Comparison of ENCODE assay signal across 13 cellular contexts in genomic region chr1:41277371-41277994, GRCh38. TPM values are rescaled to one million over a fixed set of nuclear protein-coding genes. Genes with fewer than 3 reads are reported as not detected.
DNase-seq lines count a peak whose midpoint lies in the region; ATAC-seq, FAIRE-seq and TF ChIP-seq lines count a peak whose summit lies in the region.
"Had no signal": no experiment of that assay in that cellular context is flagged by ENCODE, and none has a peak within 500 bp of the region (broad histone marks: within the 10 kb centered on the region; RNA-seq: fewer than 3 reads in every experiment).

No MANE protein-coding gene starts in this region.

- ATAC-seq in K562 (peak; percentile 36; the same call in 2 of the 3 replicates), HG03378 (IDR thresholded peaks at IDR 0.05; ENCODE audit: unreplicated experiment) (no peak)
- ATAC-seq: gastrocnemius medialis had no signal

- 2% methylated on average over 12 of the region's 12 CpGs for WGBS in K562 (ENCODE audit: insufficient coverage, low coverage, missing lambda C conversion rate)

- no peaks in the 10 kb centered on the region for H3K79me2 ChIP-seq in K562 (ENCODE audit: control insufficient read depth, insufficient read depth, low read length)

- no peaks in the 10 kb centered on the region for H3K27me3 ChIP-seq in HL-60 (ENCODE audit: insufficient read depth, poor library complexity, severe bottlenecking)
- H3K27me3 ChIP-seq in K562 (ENCODE audit: control insufficient read depth in 2 of 2, insufficient read depth in 2 of 2, low read length in 2 of 2), result peaks cover 18 to 57% of the 10 kb centered on the region in 2 experiments; a peak in 3 of 5 replicates
- H3K27me3 ChIP-seq: gastrocnemius medialis, testis had no signal

- no peak overlapping the region for H2AFZ ChIP-seq in K562 (ENCODE audit: low read depth, low read length)

- no peak overlapping the region for H3K4me3 Mint-ChIP-seq in mesothelial cell of epicardium

- H3K9me1 ChIP-seq in K562 (ENCODE audit: control insufficient read depth, insufficient read depth, low read length), result no peaks in the 10 kb centered on the region

- intact Hi-C loops in K562 (cut with micrococcal nuclease), result no loop called here

- BruUV-seq in K562 (replicated peaks; lab: Mats Ljungman, UMichigan), result no TSS peak

- peaks cover 11% of the 10 kb centered on the region for H3K4me1 Mint-ChIP-seq in mesothelial cell of epicardium

- in situ Hi-C loops in K562 (cut with MboI), result no loop called here

- CTCF ChIA-PET in K562 (lab: Yijun Ruan, JAX; ENCODE audit: low intra/inter-chr PET ratio), result no interaction called here

- H3K4me1 ChIP-seq in K562 (replicated peaks in 1 of 2; ENCODE audit: control insufficient read depth in 2 of 2, insufficient read depth in 2 of 2, low read length in 2 of 2), result no peaks in the 10 kb centered on the region
- H3K4me1 ChIP-seq: gastrocnemius medialis, testis had no signal

- no peak for TF ChIP-seq RAD21 in K562 (CRISPR knock-in tag; conservative IDR thresholded peaks at IDR 0.05 in 1 of 2, IDR thresholded peaks at IDR 0.05 in 1 of 2)

- H3K9me3 Mint-ChIP-seq in mesothelial cell of epicardium, result no peaks in the 10 kb centered on the region

- H3K9me3 ChIP-seq in K562 (replicated peaks; ENCODE audit: control insufficient read depth, insufficient read depth, low read depth, low read length), result no peaks in the 10 kb centered on the region
- H3K9me3 ChIP-seq: gastrocnemius medialis, testis had no signal

- DNase-seq in HL-60 (ENCODE audit: low read depth in 1 of 2, low spot score in 1 of 2), result peak in 1 of 2 experiments; percentile 66
- peak; percentile 41 for DNase-seq in NCI-H510A (lab: John Stamatoyannopoulos, UW)
- DNase-seq in K562 (ENCODE audit: extremely low read depth in 1 of 4, low spot score in 3 of 4), result no peak
- peak; percentile 20 for DNase-seq in mucosa of gallbladder (ENCODE audit: low spot score)
- no peak for DNase-seq in mesothelial cell of epicardium (ENCODE audit: low spot score in 2 of 2, unreplicated experiment in 2 of 2)
- DNase-seq in COLO668 (lab: John Stamatoyannopoulos, UW; ENCODE audit: unreplicated experiment), result no peak
- DNase-seq in T1000 (lab: John Stamatoyannopoulos, UW), result no peak
- DNase-seq: gastrocnemius medialis; midbrain; NCI-H187 treated with DMSO at 0.1 percent for 48 hours; stimulated activated CD4-positive, alpha-beta T cell treated with anti-CD3 and anti-CD28 coated beads, Interleukin-4, amount 100 ng/mL, for 4 hours; testis had no signal

- H3K36me3 Mint-ChIP-seq in mesothelial cell of epicardium, result no peaks in the 10 kb centered on the region

- no peaks in the 10 kb centered on the region for H3K36me3 ChIP-seq in K562 (ENCODE audit: control insufficient read depth, insufficient read depth, low read length)
- H3K36me3 ChIP-seq: gastrocnemius medialis had no signal

- TF ChIP-seq CTCF in HL-60 (IDR thresholded peaks at IDR 0.05; ENCODE audit: insufficient read depth, low read length) (no peak), K562 (IDR thresholded peaks at IDR 0.05 in 2 of 3, conservative IDR thresholded peaks at IDR 0.05 in 1 of 3; ENCODE audit: insufficient read depth in 2 of 3, low read depth in 1 of 3, low read length in 3 of 3) (no peak), mesothelial cell of epicardium (IDR thresholded peaks at IDR 0.05; ENCODE audit: unreplicated experiment) (no peak)

- H3K4me2 ChIP-seq in K562 (ENCODE audit: insufficient read depth, low read length), result no peak overlapping the region

- POLR2A ChIA-PET in K562 (lab: Yijun Ruan, JAX), result interaction anchor here (0.7 kb wide), 1 partner anchor 39 kb away, joined by 3 read pairs; no protein-coding TSS in a partner anchor

- H3K27ac ChIP-seq in HL-60 (replicated peaks), result peak overlapping the region; percentile 54
- H3K27ac ChIP-seq in K562 (ENCODE audit: extremely low read depth, low read depth, low read length), result no peak overlapping the region
- H3K27ac ChIP-seq: gastrocnemius medialis, testis had no signal

- FAIRE-seq in K562 (lab: Jason Lieb, UNC), result no peak

- H4K20me1 ChIP-seq in K562 (replicated peaks; ENCODE audit: control insufficient read depth, insufficient read depth, low read length), result 0 out of 2 replicates have a peak, but pooled peaks cover 5% of the 10 kb centered on the region

- TF ChIP-seq EP300 in K562 (IDR thresholded peaks at IDR 0.05; ENCODE audit: low read length), result no peak

- H3K9ac ChIP-seq in K562 (ENCODE audit: insufficient read depth in 1 of 2, low read depth in 2 of 2, low read length in 2 of 2), result no peak overlapping the region

- no peak overlapping the region for H3K27ac Mint-ChIP-seq in mesothelial cell of epicardium

- TF ChIP-seq POLR2A in K562 (conservative IDR thresholded peaks at IDR 0.05), result no peak

- H3K27me3 Mint-ChIP-seq in mesothelial cell of epicardium (ENCODE audit: low read depth), result peaks cover 21% of the 10 kb centered on the region

- H3K4me3 ChIP-seq in HL-60 (replicated peaks; ENCODE audit: insufficient read depth, low read length) (no peak overlapping the region), K562 (no peak overlapping the region)
- H3K4me3 ChIP-seq: gastrocnemius medialis, testis had no signal

TF ChIP-seq in K562, 482 proteins besides CTCF, POLR2A, EP300 and RAD21:
- TF ChIP-seq RUNX1 (IDR thresholded peaks at IDR 0.05; ENCODE audit: low read depth) (no peak), SPI1 (IDR thresholded peaks at IDR 0.05; ENCODE audit: borderline replicate concordance, low read depth, low read length) (peak; percentile 95)
TF ChIP-seq in K562: peak in this region for 1.

RNA-seq across cellular contexts. Expression of gene SCMH1, which starts 35.4 kb away (rescaled TPM):
- total RNA-seq in K562 (2011; cell fraction: chromatin; rRNA removed; ENCODE audit: low replicate concordance), result 86.3 and 90.3 TPM in 2 replicates
- 47.4 and 64.9 TPM in 2 replicates for total RNA-seq in K562 (2011; cell fraction: nucleolus; rRNA removed)
- 66.9 and 67.4 TPM in 2 replicates for total RNA-seq in K562 (2011; cell fraction: nucleoplasm; rRNA removed)
- 26.8 and 30.5 TPM in 2 replicates for total RNA-seq in K562 (2014; rRNA removed)
- 19.2 and 19.8 TPM in 2 replicates for total RNA-seq in K562 (2014; rRNA removed; fragmentation: Illumina TruSeq; extraction: Trizol)
- 24.3 and 27.6 TPM in 2 replicates for total RNA-seq in K562 (2015; rRNA removed; fragmentation: Illumina TruSeq; extraction: Trizol)
- total RNA-seq in K562 (2021), result 32.0 and 33.0 TPM in 2 replicates
- 32.3 and 37.6 TPM in 2 replicates for polyA plus RNA-seq in K562 (2011; rRNA removed)
- 35.5 and 35.8 TPM in 2 replicates for polyA plus RNA-seq in K562 (2011; cell fraction: cytosol; rRNA removed)
- 78.5 and 122 TPM in 2 replicates for polyA plus RNA-seq in K562 (2011; cell fraction: nucleus; rRNA removed)
- 26.6 and 40.9 TPM in 2 replicates for polyA plus RNA-seq in K562 (2012)
- polyA plus RNA-seq in K562 (2014; fragmentation: Illumina TruSeq; extraction: Trizol), result 35.3 and 37.0 TPM in 2 replicates
- 10 to 100 TPM in 1 of 2 experiments, 1 to 10 TPM in 1; 8.5 to 14.0 TPM for polyA plus RNA-seq in K562 (2014; fragmentation: Nextera tagmentation; extraction: Ambion mirVana)
- polyA plus RNA-seq in K562 (2014; rRNA removed), result 27.6 and 27.9 TPM in 2 replicates
- 33.1 and 40.4 TPM in 2 replicates for polyA minus RNA-seq in K562 (2011; rRNA and poly(A)+ RNA removed)
- 16.2 and 17.2 TPM in 2 replicates for polyA minus RNA-seq in K562 (2011; cell fraction: cytosol; rRNA and poly(A)+ RNA removed)
- polyA minus RNA-seq in K562 (2011; cell fraction: nucleus; rRNA and poly(A)+ RNA removed), result 36.2 and 36.3 TPM in 2 replicates
- total RNA-seq in mucosa of gallbladder, result 42.4 TPM
- total RNA-seq in mesothelial cell of epicardium, result 51.5 to 59.1 TPM (median 58.8 TPM) in 3 replicates

Comparison
In these comparisons a context has a peak if more than half of its experiments do, and no peak if none do; other contexts are left out.
1. DNase-seq: peak in NCI-H510A (single experiment) and mucosa of gallbladder (single experiment); none in K562 (0 of 4), mesothelial cell of epicardium (0 of 2), COLO668 (single experiment) and T1000 (single experiment).